In the genomic region with DNA sequence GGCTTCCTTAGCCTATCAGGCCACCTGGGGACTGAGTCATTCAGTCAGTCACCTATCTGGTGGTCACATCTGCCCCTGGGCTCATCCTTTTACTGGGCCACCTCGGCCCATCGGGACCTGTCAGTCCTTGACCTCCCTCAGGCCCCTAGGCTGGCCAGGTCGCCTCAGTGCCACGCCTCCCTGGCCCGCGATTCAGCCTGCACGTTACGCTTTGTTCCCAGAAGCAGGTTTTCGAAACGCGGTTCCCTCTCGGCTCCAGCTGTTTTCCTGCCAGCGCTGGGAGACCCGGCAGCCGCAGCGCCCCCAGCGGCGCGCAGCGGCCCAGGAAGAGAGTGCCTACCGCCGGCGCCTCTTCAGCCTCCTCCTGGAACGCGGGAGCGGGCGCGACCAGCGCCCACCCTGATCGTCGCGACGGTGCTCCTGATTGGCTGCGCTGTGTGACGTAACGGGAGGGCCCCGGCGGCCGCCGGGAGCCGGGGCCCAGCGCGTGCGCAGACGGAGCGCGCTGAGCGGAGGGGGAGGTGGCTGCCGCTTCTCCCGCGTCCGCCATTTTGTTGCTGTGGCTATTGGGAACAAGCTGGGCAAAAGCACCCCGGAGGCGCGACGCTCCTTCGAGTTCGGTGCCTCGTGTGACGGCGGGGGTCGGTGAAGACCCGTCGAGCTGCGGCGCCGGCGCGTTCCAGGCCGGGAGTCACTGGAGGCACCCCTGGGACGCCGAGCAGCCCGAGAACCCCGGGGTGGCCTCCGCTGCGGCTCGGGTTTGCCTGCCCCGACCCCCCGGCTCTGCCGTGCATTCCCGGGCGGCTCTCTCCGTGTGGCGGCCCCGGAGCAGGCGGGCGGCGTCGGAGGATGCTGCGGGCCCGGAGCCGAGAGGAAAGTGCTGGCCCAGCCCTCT, we compare ENCODE assay signal across 8 cellular contexts. TPM values are rescaled to one million over a fixed set of nuclear protein-coding genes. Genes with fewer than 3 reads are reported as not detected.
DNase-seq lines count a peak whose midpoint lies in the region; ATAC-seq and TF ChIP-seq lines count a peak whose summit lies in the region.

A gene with protein sequence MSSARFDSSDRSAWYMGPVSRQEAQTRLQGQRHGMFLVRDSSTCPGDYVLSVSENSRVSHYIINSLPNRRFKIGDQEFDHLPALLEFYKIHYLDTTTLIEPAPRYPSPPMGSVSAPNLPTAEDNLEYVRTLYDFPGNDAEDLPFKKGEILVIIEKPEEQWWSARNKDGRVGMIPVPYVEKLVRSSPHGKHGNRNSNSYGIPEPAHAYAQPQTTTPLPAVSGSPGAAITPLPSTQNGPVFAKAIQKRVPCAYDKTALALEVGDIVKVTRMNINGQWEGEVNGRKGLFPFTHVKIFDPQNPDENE (plus strand): TSS at position 492 of the 895 bp plus-strand sequence. CDS start 528 bp downstream, outside the sequence.

- TF ChIP-seq CTCF in C4-2B (conservative IDR thresholded peaks at IDR 0.05), result peak; percentile 99
- TF ChIP-seq CTCF in left lung (IDR thresholded peaks at IDR 0.05), result peak; percentile 89 to 99

- intact Hi-C loops in left lung (cut with DNase I), result no loop called here

- H3K4me1 ChIP-seq in left lung, result peaks cover 8 to 42% of the 10 kb centered on the region in 2 donors

- H3K4me3 Mint-ChIP-seq in activated CD4-positive, alpha-beta T cell treated with anti-CD3 and anti-CD28 coated beads, Interleukin-2, amount 10 ng/mL, durations not matched to agents 7 days and 5 days, result peak within 1 kb of the TSS; percentile 99

- H3K4me3 ChIP-seq in left lung, result peak within 1 kb of the TSS; percentile 99

- POLR2A ChIA-PET in activated CD4-positive, alpha-beta T cell treated with anti-CD3 and anti-CD28 coated beads, Interleukin-2, amount 10 ng/mL, durations not matched to agents 7 days and 5 days (lab: Charles Lee), result no interaction called here

- DNase-seq in NCI-H526 treated with DMSO at 0.1 percent for 48 hours (lab: John Stamatoyannopoulos, UW) (peak; percentile 87), dedifferentiated amniotic fluid mesenchymal stem cell (ENCODE audit: extremely low spot score) (peak; percentile 96), left lung (peak; percentile 98 to 99)
- peak; percentile 96 for DNase-seq in activated CD4-positive, alpha-beta T cell treated with anti-CD3 and anti-CD28 coated beads, Interleukin-2, amount 10 ng/mL, durations not matched to agents 7 days and 5 days
- DNase-seq in stimulated activated CD4-positive, alpha-beta T cell treated with anti-CD3 and anti-CD28 coated beads, Interleukin-2, amount 100 ng/mL, for 48 hours, result peak; percentile 90 to 95

- H3K27ac Mint-ChIP-seq in activated CD4-positive, alpha-beta T cell treated with anti-CD3 and anti-CD28 coated beads, Interleukin-2, amount 10 ng/mL, durations not matched to agents 7 days and 5 days, result peak within 1 kb of the TSS; percentile 94

- no peaks in the 10 kb centered on the region for H3K27me3 ChIP-seq in left lung

- ATAC-seq in GM19328 (IDR thresholded peaks at IDR 0.05; ENCODE audit: unreplicated experiment) (peak; percentile 93), HG03520 (IDR thresholded peaks at IDR 0.05; ENCODE audit: unreplicated experiment) (peak; percentile 91), left lung (peak; percentile 97)

- H3K27me3 Mint-ChIP-seq in activated CD4-positive, alpha-beta T cell treated with anti-CD3 and anti-CD28 coated beads, Interleukin-2, amount 10 ng/mL, durations not matched to agents 7 days and 5 days, result no peaks in the 10 kb centered on the region

- no peaks in the 10 kb centered on the region for H3K36me3 ChIP-seq in left lung

- H3K9me3 ChIP-seq in left lung, result no peaks in the 10 kb centered on the region

- peaks cover 37% of the 10 kb centered on the region for H3K4me1 Mint-ChIP-seq in activated CD4-positive, alpha-beta T cell treated with anti-CD3 and anti-CD28 coated beads, Interleukin-2, amount 10 ng/mL, durations not matched to agents 7 days and 5 days

- H3K36me3 Mint-ChIP-seq in activated CD4-positive, alpha-beta T cell treated with anti-CD3 and anti-CD28 coated beads, Interleukin-2, amount 10 ng/mL, durations not matched to agents 7 days and 5 days (ENCODE audit: low read depth), result peaks cover 25% of the 10 kb centered on the region

- H3K27ac ChIP-seq in C4-2B (peak within 1 kb of the TSS; percentile 99), left lung (peak within 1 kb of the TSS; percentile 96 to 97)

- CTCF ChIA-PET in activated CD4-positive, alpha-beta T cell treated with anti-CD3 and anti-CD28 coated beads, Interleukin-2, amount 10 ng/mL, durations not matched to agents 7 days and 5 days (lab: Charles Lee), result interaction anchor here (0.7 to 3.1 kb wide), 16 partner anchors 9 to 155 kb away, joined by 3 to 22 read pairs (median 4); a partner anchor contains a TSS

- H3K9me3 Mint-ChIP-seq in activated CD4-positive, alpha-beta T cell treated with anti-CD3 and anti-CD28 coated beads, Interleukin-2, amount 10 ng/mL, durations not matched to agents 7 days and 5 days, result no peaks in the 10 kb centered on the region

RNA-seq across cellular contexts. Expression of the gene that starts here (rescaled TPM):
- total RNA-seq in activated CD4-positive, alpha-beta T cell treated with anti-CD3 and anti-CD28 coated beads, Interleukin-2, amount 10 ng/mL, durations not matched to agents 7 days and 5 days, result 10 to 100 TPM; 82.2 to 87.2 TPM
- 10 to 100 TPM; 56.7 to 59.4 TPM for total RNA-seq in left lung

Comparison
In these comparisons a context has a peak if more than half of its experiments do, and no peak if none do; other contexts are left out.
1. Peak in every context shown above with its lines: DNase-seq, ATAC-seq, H3K4me3 ChIP-seq and H3K27ac ChIP-seq.